ENCODE assay signal across 19 cellular contexts in the genomic region with DNA sequence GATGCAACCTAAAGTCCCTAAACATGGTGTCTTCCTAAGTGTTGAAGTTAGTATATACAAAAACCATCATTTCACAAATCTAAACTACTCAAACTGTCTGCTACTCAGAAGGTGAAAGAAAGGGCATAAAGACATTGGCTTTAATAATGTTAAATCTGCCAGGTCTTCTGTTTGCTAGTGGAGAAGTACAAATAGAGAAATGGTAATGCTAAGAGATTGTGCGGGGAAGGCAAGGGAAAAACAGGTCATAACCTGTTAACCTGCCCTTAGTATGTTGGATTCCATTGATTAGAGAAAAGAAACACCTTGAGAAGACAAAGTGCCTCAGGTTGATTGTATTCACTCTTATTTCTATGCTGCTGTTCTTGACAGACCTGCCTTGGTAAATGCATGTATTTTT.
A peak's percentile ranks its signal among the peaks of the same experiment; 100 is the strongest.
DNase-seq lines count a peak whose midpoint lies in the region; ATAC-seq and TF ChIP-seq lines count a peak whose summit lies in the region.
"Had no signal": no experiment of that assay in that cellular context is flagged by ENCODE, and none has a peak within 500 bp of the region (broad histone marks: within the 10 kb centered on the region; RNA-seq: fewer than 3 reads in every experiment).

No MANE protein-coding gene starts in this region.

- no peaks in the 10 kb centered on the region for H3K9me3 ChIP-seq in esophagus muscularis mucosa
- no peaks in the 10 kb centered on the region for H3K9me3 ChIP-seq in naive thymus-derived CD4-positive, alpha-beta T cell (ENCODE audit: control insufficient read depth in 2 of 3, low read length in 3 of 3)
- H3K9me3 ChIP-seq in thoracic aorta, result no peaks in the 10 kb centered on the region
- H3K9me3 ChIP-seq: Caco-2, HAP-1 had no signal

- peak overlapping the region; percentile 15 to 87 (median 76) for H3K27ac ChIP-seq in esophagus muscularis mucosa (replicated peaks in 1 of 4)
- H3K27ac ChIP-seq in naive thymus-derived CD4-positive, alpha-beta T cell (ENCODE audit: low read depth, low read length), result no peak overlapping the region
- peak overlapping the region; percentile 23 to 32 for H3K27ac ChIP-seq in thoracic aorta
- H3K27ac ChIP-seq: 22Rv1, BLaER1, C4-2B had no signal

- H3K36me3 Mint-ChIP-seq in activated naive CD4-positive, alpha-beta T cell treated with anti-CD3 and anti-CD28 coated beads, Interleukin-2, amount 50 U/mL, for 24 hours, result peaks cover 25% of the 10 kb centered on the region
- H3K36me3 Mint-ChIP-seq in activated naive CD4-positive, alpha-beta T cell treated with anti-CD3 and anti-CD28 coated beads for 36 hours (ENCODE audit: low read depth), result peaks cover 12% of the 10 kb centered on the region
- peaks cover 22 to 55% (median 40%) of the 10 kb centered on the region in 5 donors for H3K36me3 Mint-ChIP-seq in naive thymus-derived CD4-positive, alpha-beta T cell
- H3K36me3 Mint-ChIP-seq in activated T-helper 17 cell treated with anti-CD3 and anti-CD28 coated beads, Interleukin-2, amount 50 U/mL, for 72 hours (ENCODE audit: low read depth), result no peaks in the 10 kb centered on the region

- no peaks in the 10 kb centered on the region for H3K9me3 Mint-ChIP-seq in activated naive CD4-positive, alpha-beta T cell treated with anti-CD3 and anti-CD28 coated beads, Interleukin-2, amount 50 U/mL, for 24 hours
- H3K9me3 Mint-ChIP-seq in activated naive CD4-positive, alpha-beta T cell treated with anti-CD3 and anti-CD28 coated beads for 36 hours, result no peaks in the 10 kb centered on the region
- H3K9me3 Mint-ChIP-seq in naive thymus-derived CD4-positive, alpha-beta T cell, result peaks cover 0 to 8% (median 3%) of the 10 kb centered on the region in 11 donors
- H3K9me3 Mint-ChIP-seq in activated T-helper 17 cell treated with anti-CD3 and anti-CD28 coated beads, Interleukin-2, amount 50 U/mL, for 72 hours, result no peaks in the 10 kb centered on the region
- H3K9me3 Mint-ChIP-seq: CD8-positive, alpha-beta T cell had no signal

- H3K4me1 Mint-ChIP-seq in activated naive CD4-positive, alpha-beta T cell treated with anti-CD3 and anti-CD28 coated beads, Interleukin-2, amount 50 U/mL, for 24 hours, result peaks cover 65% of the 10 kb centered on the region
- peaks cover 42% of the 10 kb centered on the region for H3K4me1 Mint-ChIP-seq in activated naive CD4-positive, alpha-beta T cell treated with anti-CD3 and anti-CD28 coated beads for 36 hours (ENCODE audit: low read depth)
- peaks cover 12 to 77% (median 69%) of the 10 kb centered on the region in 7 donors for H3K4me1 Mint-ChIP-seq in naive thymus-derived CD4-positive, alpha-beta T cell
- H3K4me1 Mint-ChIP-seq in activated T-helper 17 cell treated with anti-CD3 and anti-CD28 coated beads, Interleukin-2, amount 50 U/mL, for 72 hours, result peaks cover 1% of the 10 kb centered on the region

- H3K27me3 ChIP-seq in esophagus muscularis mucosa (no peaks in the 10 kb centered on the region), thoracic aorta (replicated peaks; ENCODE audit: insufficient read depth) (no peaks in the 10 kb centered on the region)
- no peaks in the 10 kb centered on the region for H3K27me3 ChIP-seq in naive thymus-derived CD4-positive, alpha-beta T cell (ENCODE audit: control insufficient read depth in 2 of 2, insufficient read depth in 2 of 2, low read length in 2 of 2)
- H3K27me3 ChIP-seq: BLaER1 had no signal

- TF ChIP-seq POLR2A in esophagus muscularis mucosa (IDR thresholded peaks at IDR 0.05; ENCODE audit: low read depth), result no peak

- TF ChIP-seq EP300 in esophagus muscularis mucosa (IDR thresholded peaks at IDR 0.05), result no peak

- no peaks in the 10 kb centered on the region for H3K27me3 Mint-ChIP-seq in activated naive CD4-positive, alpha-beta T cell treated with anti-CD3 and anti-CD28 coated beads, Interleukin-2, amount 50 U/mL, for 24 hours
- H3K27me3 Mint-ChIP-seq in activated naive CD4-positive, alpha-beta T cell treated with anti-CD3 and anti-CD28 coated beads for 36 hours (ENCODE audit: low read depth), result no peaks in the 10 kb centered on the region
- no peaks in the 10 kb centered on the region for H3K27me3 Mint-ChIP-seq in naive thymus-derived CD4-positive, alpha-beta T cell
- H3K27me3 Mint-ChIP-seq in activated T-helper 17 cell treated with anti-CD3 and anti-CD28 coated beads, Interleukin-2, amount 50 U/mL, for 72 hours, result peaks cover 3% of the 10 kb centered on the region
- H3K27me3 Mint-ChIP-seq: CD4-positive, CD25-positive, alpha-beta regulatory T cell had no signal

- H3K36me3 ChIP-seq in esophagus muscularis mucosa, result peaks cover 0 to 6% (median 0%) of the 10 kb centered on the region in 4 donors
- peaks cover 0 to 5% (median 5%) of the 10 kb centered on the region in 3 experiments for H3K36me3 ChIP-seq in naive thymus-derived CD4-positive, alpha-beta T cell (ENCODE audit: control insufficient read depth in 2 of 3, insufficient read depth in 3 of 3, low read length in 3 of 3)
- H3K36me3 ChIP-seq in thoracic aorta, result no peaks in the 10 kb centered on the region
- H3K36me3 ChIP-seq: HAP-1 had no signal

- intact Hi-C loops in activated naive CD4-positive, alpha-beta T cell treated with anti-CD3 and anti-CD28 coated beads for 36 hours (cut with micrococcal nuclease), result loop anchor here (10.0 kb wide), 1 partner anchor 405 kb away; a partner anchor contains a TSS
- intact Hi-C loops in esophagus muscularis mucosa (cut with DNase I), result no loop called here
- intact Hi-C loops in naive thymus-derived CD4-positive, alpha-beta T cell (cut with micrococcal nuclease), result loop anchor here in 1 of 2 donors (5.0 to 10.0 kb wide), 3 partner anchors 288 to 1115 kb away; a partner anchor contains a TSS

- peak overlapping the region; percentile 42 for H3K27ac Mint-ChIP-seq in activated naive CD4-positive, alpha-beta T cell treated with anti-CD3 and anti-CD28 coated beads, Interleukin-2, amount 50 U/mL, for 24 hours
- no peak overlapping the region for H3K27ac Mint-ChIP-seq in activated naive CD4-positive, alpha-beta T cell treated with anti-CD3 and anti-CD28 coated beads for 36 hours
- H3K27ac Mint-ChIP-seq in naive thymus-derived CD4-positive, alpha-beta T cell, result peak overlapping the region in 6 of 9 donors; percentile 9 to 85 (median 58)
- no peak overlapping the region for H3K27ac Mint-ChIP-seq in activated T-helper 17 cell treated with anti-CD3 and anti-CD28 coated beads, Interleukin-2, amount 50 U/mL, for 72 hours
- H3K27ac Mint-ChIP-seq: B cell; CD4-positive, CD25-positive, alpha-beta regulatory T cell; CD8-positive, alpha-beta T cell had no signal

- H3K4me3 Mint-ChIP-seq in activated naive CD4-positive, alpha-beta T cell treated with anti-CD3 and anti-CD28 coated beads, Interleukin-2, amount 50 U/mL, for 24 hours, result no peak overlapping the region
- no peak overlapping the region for H3K4me3 Mint-ChIP-seq in activated naive CD4-positive, alpha-beta T cell treated with anti-CD3 and anti-CD28 coated beads for 36 hours
- H3K4me3 Mint-ChIP-seq in naive thymus-derived CD4-positive, alpha-beta T cell, result peak overlapping the region in 1 of 10 donors; percentile 9
- no peak overlapping the region for H3K4me3 Mint-ChIP-seq in activated T-helper 17 cell treated with anti-CD3 and anti-CD28 coated beads, Interleukin-2, amount 50 U/mL, for 72 hours
- H3K4me3 Mint-ChIP-seq: B cell; CD4-positive, CD25-positive, alpha-beta regulatory T cell; CD8-positive, alpha-beta T cell had no signal

- ATAC-seq in naive thymus-derived CD4-positive, alpha-beta T cell, result no peak
- ATAC-seq in thoracic aorta (ENCODE audit: insufficient number of reproducible peaks, low FRiP score, low read depth) (no peak), GM18867 (IDR thresholded peaks at IDR 0.05; ENCODE audit: unreplicated experiment) (no peak)
- no peak for ATAC-seq in activated T-helper 17 cell treated with anti-CD3 and anti-CD28 coated beads, Interleukin-2, amount 50 U/mL, for 72 hours (replicated peaks)
- ATAC-seq: CD8-positive, alpha-beta T cell had no signal

- H3K4me3 ChIP-seq in esophagus muscularis mucosa (no peak overlapping the region), thoracic aorta (no peak overlapping the region)
- no peak overlapping the region for H3K4me3 ChIP-seq in naive thymus-derived CD4-positive, alpha-beta T cell (ENCODE audit: low read length)
- H3K4me3 ChIP-seq: BLaER1, HAP-1 had no signal

- TF ChIP-seq CTCF in esophagus muscularis mucosa (IDR thresholded peaks at IDR 0.05) (no peak), thoracic aorta (IDR thresholded peaks at IDR 0.05) (no peak)

- CTCF ChIA-PET in activated naive CD4-positive, alpha-beta T cell treated with anti-CD3 and anti-CD28 coated beads for 36 hours (lab: Charles Lee), result no interaction called here
- CTCF ChIA-PET in naive thymus-derived CD4-positive, alpha-beta T cell (lab: Charles Lee), result interaction anchor here (1.6 kb wide), 1 partner anchor 10 kb away, joined by 3 read pairs; no protein-coding TSS in a partner anchor

- POLR2A ChIA-PET in naive thymus-derived CD4-positive, alpha-beta T cell (lab: Charles Lee), result no interaction called here

- no peak for DNase-seq in activated naive CD4-positive, alpha-beta T cell treated with anti-CD3 and anti-CD28 coated beads for 36 hours
- DNase-seq in esophagus muscularis mucosa (ENCODE audit: extremely low spot score) (no peak), thoracic aorta (ENCODE audit: low spot score) (no peak), ureter (ENCODE audit: low spot score) (no peak)
- DNase-seq in naive thymus-derived CD4-positive, alpha-beta T cell, result no peak
- DNase-seq: Caco-2; CD4-positive, CD25-positive, alpha-beta regulatory T cell; CD8-positive, alpha-beta T cell; DMS153; DND-41; GOT3 had no signal

- H3K4me1 ChIP-seq in esophagus muscularis mucosa (peaks cover 49 to 98% (median 98%) of the 10 kb centered on the region in 4 donors), thoracic aorta (ENCODE audit: control insufficient read depth in 1 of 2, low read depth in 2 of 2) (peaks cover 55 to 97% of the 10 kb centered on the region in 2 donors)
- H3K4me1 ChIP-seq in naive thymus-derived CD4-positive, alpha-beta T cell (ENCODE audit: control insufficient read depth in 2 of 2, insufficient read depth in 2 of 2, low read length in 2 of 2), result peaks cover 0 to 19% of the 10 kb centered on the region in 2 donors
- H3K4me1 ChIP-seq: Caco-2 had no signal

- 78% methylated on average over 1 of the region's 1 CpG for WGBS in esophagus muscularis mucosa

Comparison
In these comparisons a context has a peak if more than half of its experiments do, and no peak if none do; other contexts are left out.
1. H3K27ac Mint-ChIP-seq: peak in activated naive CD4-positive, alpha-beta T cell treated with anti-CD3 and anti-CD28 coated beads, Interleukin-2, amount 50 U/mL, for 24 hours (single experiment) and naive thymus-derived CD4-positive, alpha-beta T cell (6 of 9); none in activated naive CD4-positive, alpha-beta T cell treated with anti-CD3 and anti-CD28 coated beads for 36 hours (single experiment) and activated T-helper 17 cell treated with anti-CD3 and anti-CD28 coated beads, Interleukin-2, amount 50 U/mL, for 72 hours (single experiment).